Comparison of ENCODE assay signal across 24 cellular contexts in the genomic region with DNA sequence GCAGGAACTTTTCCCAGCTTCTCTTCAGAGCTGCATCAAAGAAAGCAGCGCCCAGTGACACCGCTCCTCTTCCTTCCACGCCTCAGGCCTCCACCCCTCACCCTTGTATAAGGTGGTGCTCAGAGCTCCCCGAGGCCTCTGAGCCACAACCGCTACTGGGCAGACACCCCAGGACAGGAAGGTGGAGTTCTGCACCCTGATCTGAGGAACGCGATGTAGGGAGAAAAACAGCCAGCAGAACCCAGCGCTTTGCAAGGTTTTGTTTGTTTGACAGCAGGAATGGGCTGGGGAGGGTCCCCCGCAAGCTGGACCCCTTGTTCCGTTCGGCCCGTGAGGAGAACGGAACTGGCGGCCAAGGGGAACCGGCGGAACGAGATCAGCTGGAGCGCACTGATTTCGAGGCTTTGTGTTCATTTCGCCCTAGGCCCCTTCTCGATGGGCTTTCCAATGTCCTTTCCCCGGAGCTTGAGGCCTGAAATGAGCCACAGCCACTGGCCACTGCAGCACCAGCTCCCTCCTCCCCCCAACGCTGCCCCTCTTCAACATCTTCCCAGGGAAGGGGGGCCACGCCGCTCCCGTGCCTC.
"Had no signal": no experiment of that assay in that cellular context is flagged by ENCODE, and none has a peak within 500 bp of the region (broad histone marks: within the 10 kb centered on the region; RNA-seq: fewer than 3 reads in every experiment).

No MANE protein-coding gene starts in this region.

- H3K9me3 ChIP-seq: lower lobe of right lung, tibial artery, vagina had no signal

- FAIRE-seq: islet of Langerhans had no signal

- H3K9me3 Mint-ChIP-seq: effector memory CD8-positive, alpha-beta T cell; mesothelial cell of epicardium; natural killer cell treated with Interleukin-12 subunit alpha and Interleukin-12 subunit beta and Interleukin-15 and Interleukin-18, amount 100 ng/mL, for 72 hours had no signal

- H3K4me3 ChIP-seq: cardiac muscle cell, lower lobe of right lung, tibial artery, vagina had no signal

- ATAC-seq: effector memory CD8-positive, alpha-beta T cell; left colon; lower lobe of right lung; natural killer cell treated with Interleukin-12 subunit alpha and Interleukin-12 subunit beta and Interleukin-15 and Interleukin-18, amount 100 ng/mL, for 72 hours; stimulated activated naive CD8-positive, alpha-beta T cell treated with anti-CD3 and anti-CD28 coated beads, Interleukin-15, Interleukin-2, amounts not matched to agents 100 U/mL and 50 U/mL, for 24 hours; T-helper 17 cell had no signal

- H3K27ac ChIP-seq: cardiac muscle cell, epithelial cell of prostate, lower lobe of right lung, tibial artery, vagina, WERI-Rb-1 had no signal

- DNase-seq: activated CD4-positive, alpha-beta T cell treated with anti-CD3 and anti-CD28 coated beads for 1 hour; amygdala; dermis blood vessel endothelial cell; effector memory CD8-positive, alpha-beta T cell; foreskin fibroblast; occipital lobe; retina; stimulated activated CD4-positive, alpha-beta T cell treated with anti-CD3 and anti-CD28 coated beads, Interleukin-12 subunit alpha, Interleukin-12 subunit beta, amount 100 ng/mL, for 4 hours; stimulated activated CD4-positive, alpha-beta T cell treated with anti-CD3 and anti-CD28 coated beads, Interleukin-1b, Interleukin-23, amount 100 ng/mL, for 48 hours; stimulated activated CD8-positive, alpha-beta memory T cell treated with anti-CD3 and anti-CD28 coated beads, Interleukin-4, amount 100 ng/mL, for 48 hours; stimulated activated naive CD8-positive, alpha-beta T cell treated with anti-CD3 and anti-CD28 coated beads, Interleukin-15, Interleukin-2, amounts not matched to agents 100 U/mL and 50 U/mL, for 24 hours; substantia nigra; tibial artery; WERI-Rb-1 had no signal

- H3K27me3 Mint-ChIP-seq: activated naive CD8-positive, alpha-beta T cell; effector memory CD8-positive, alpha-beta T cell; natural killer cell treated with Interleukin-12 subunit alpha and Interleukin-12 subunit beta and Interleukin-15 and Interleukin-18, amount 100 ng/mL, for 72 hours; T-helper 17 cell had no signal

- H3K36me3 Mint-ChIP-seq: activated naive CD8-positive, alpha-beta T cell had no signal

- H3K27ac Mint-ChIP-seq: activated naive CD8-positive, alpha-beta T cell; effector memory CD8-positive, alpha-beta T cell; mesothelial cell of epicardium; natural killer cell treated with Interleukin-12 subunit alpha and Interleukin-12 subunit beta and Interleukin-15 and Interleukin-18, amount 100 ng/mL, for 72 hours; T-helper 17 cell had no signal

- H3K27me3 ChIP-seq: cardiac muscle cell, tibial artery, vagina had no signal

- H3K4me3 Mint-ChIP-seq: activated naive CD8-positive, alpha-beta T cell; effector memory CD8-positive, alpha-beta T cell; mesothelial cell of epicardium; natural killer cell treated with Interleukin-12 subunit alpha and Interleukin-12 subunit beta and Interleukin-15 and Interleukin-18, amount 100 ng/mL, for 72 hours; T-helper 17 cell had no signal
